Comparison of ENCODE assay signal across 31 cellular contexts in the genomic region with DNA sequence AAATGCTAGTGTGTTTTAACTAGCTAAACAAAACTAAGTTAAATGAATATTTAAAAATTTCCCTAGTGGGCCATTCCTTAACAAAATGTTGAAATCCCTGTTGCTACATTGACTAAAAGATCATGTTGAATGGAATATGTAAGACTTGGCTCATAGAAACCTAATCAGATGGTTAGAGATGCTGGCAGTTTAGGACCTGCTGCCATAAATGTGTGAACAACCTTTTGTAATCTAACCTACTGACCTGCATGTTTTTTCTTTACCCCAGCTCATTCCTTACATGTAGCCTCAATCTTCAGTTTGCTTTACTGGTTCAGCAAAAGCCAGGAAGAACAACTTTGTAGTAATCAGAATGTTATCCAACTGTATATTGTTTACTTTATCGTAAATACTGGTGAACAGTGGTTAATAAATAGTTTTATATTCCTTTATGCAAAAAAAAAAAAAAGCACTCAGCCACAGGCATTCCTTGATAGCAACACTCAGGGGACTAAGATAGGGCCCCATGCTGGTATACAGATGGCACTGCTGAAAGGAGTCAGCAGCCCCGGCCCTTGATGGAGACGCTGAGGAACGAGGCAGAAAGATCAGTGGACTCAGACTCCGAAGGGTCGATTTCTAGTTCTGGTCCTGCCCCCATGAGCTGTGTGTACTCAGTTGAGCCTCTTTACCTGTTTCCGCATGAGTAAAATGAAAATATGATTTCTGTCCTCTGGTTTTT.
"Had no signal": no experiment of that assay in that cellular context is flagged by ENCODE, and none has a peak within 500 bp of the region (broad histone marks: within the 10 kb centered on the region; RNA-seq: fewer than 3 reads in every experiment).

No MANE protein-coding gene starts in this region.

- ATAC-seq: activated naive CD4-positive, alpha-beta T cell treated with anti-CD3 and anti-CD28 coated beads, Interleukin-2, amount 50 U/mL, for 72 hours; activated T-helper 17 cell treated with anti-CD3 and anti-CD28 coated beads, Interleukin-2, amount 50 U/mL, for 72 hours; effector memory CD8-positive, alpha-beta T cell; natural killer cell; stimulated activated naive B cell treated with anti-CD40 and anti-IgM and Interleukin-4, amounts not matched to agents 10 μg/mL and 1 μg/mL and 100 μg/mL, for 72 hours had no signal

- H3K9me3 ChIP-seq: adrenal gland, colonic mucosa, esophagus squamous epithelium, left ventricle myocardium inferior, neutrophil, ovary, prostate gland, testis, vagina had no signal

- H3K27me3 Mint-ChIP-seq: activated B cell treated with CpG ODN at 0.5 μM for 24 hours; activated CD4-positive, alpha-beta T cell treated with anti-CD3 and anti-CD28 coated beads for 36 hours; activated T-cell treated with anti-CD3 and anti-CD28 coated beads, Interleukin-2, amount 50 U/mL, for 24 hours; activated T-helper 17 cell treated with anti-CD3 and anti-CD28 coated beads, Interleukin-2, amount 50 U/mL, for 72 hours; effector memory CD8-positive, alpha-beta T cell; stimulated activated naive B cell treated with anti-CD40 and anti-IgM and Interleukin-4, amounts not matched to agents 10 μg/mL and 1 μg/mL and 100 μg/mL, for 72 hours; type B pancreatic cell had no signal

- H3K27ac ChIP-seq: adrenal gland, colonic mucosa, esophagus squamous epithelium, ovary, testis, vagina had no signal

- H3K4me3 ChIP-seq: adrenal gland, colonic mucosa, dorsolateral prefrontal cortex, esophagus squamous epithelium, left ventricle myocardium inferior, ovary, prostate gland, testis, vagina had no signal

- DNase-seq: activated B cell treated with CpG ODN at 0.5 μM for 24 hours; activated CD4-positive, alpha-beta T cell treated with anti-CD3 and anti-CD28 coated beads for 36 hours; activated CD4-positive, alpha-beta T cell treated with anti-CD3 and anti-CD28 coated beads, Interleukin-2, amount 50 U/mL, for 4 hours; activated CD8-positive, alpha-beta memory T cell treated with anti-CD3 and anti-CD28 coated beads for 24 hours; activated CD8-positive, alpha-beta memory T cell treated with anti-CD3 and anti-CD28 coated beads, Interleukin-2, amount 50 U/mL, for 4 hours; activated T-cell treated with anti-CD3 and anti-CD28 coated beads, Interleukin-2, amount 50 U/mL, for 24 hours; adrenal gland; central memory CD4-positive, alpha-beta T cell; colonic mucosa; dorsolateral prefrontal cortex; effector memory CD8-positive, alpha-beta T cell; esophagus squamous epithelium; hippocampal formation; mammary epithelial cell; natural killer cell; ovary; right cardiac atrium; small intestine; stimulated activated CD4-positive, alpha-beta T cell treated with anti-CD3 and anti-CD28 coated beads, Interleukin-2, amount 100 ng/mL, for 48 hours; stimulated activated CD8-positive, alpha-beta memory T cell treated with anti-CD3 and anti-CD28 coated beads, Interleukin-4, amount 100 ng/mL, for 48 hours; stimulated activated naive B cell treated with anti-CD40 and anti-IgM and Interleukin-4, amounts not matched to agents 10 μg/mL and 1 μg/mL and 100 μg/mL, for 72 hours; T1000; testis had no signal

- H3K4me3 Mint-ChIP-seq: activated B cell treated with CpG ODN at 0.5 μM for 24 hours; activated CD4-positive, alpha-beta T cell treated with anti-CD3 and anti-CD28 coated beads for 36 hours; activated T-cell treated with anti-CD3 and anti-CD28 coated beads, Interleukin-2, amount 50 U/mL, for 24 hours; activated T-helper 17 cell treated with anti-CD3 and anti-CD28 coated beads, Interleukin-2, amount 50 U/mL, for 72 hours; effector memory CD8-positive, alpha-beta T cell; mesothelial cell of epicardium; natural killer cell; stimulated activated naive B cell treated with anti-CD40 and anti-IgM and Interleukin-4, amounts not matched to agents 10 μg/mL and 1 μg/mL and 100 μg/mL, for 72 hours; type B pancreatic cell had no signal

- H3K4me1 ChIP-seq: adrenal gland, colonic mucosa, prostate gland, testis, vagina had no signal

- H3K4me1 Mint-ChIP-seq: activated T-helper 17 cell treated with anti-CD3 and anti-CD28 coated beads, Interleukin-2, amount 50 U/mL, for 72 hours; mesothelial cell of epicardium had no signal

- H3K36me3 ChIP-seq: adrenal gland, colonic mucosa, esophagus squamous epithelium, neutrophil, ovary, prostate gland had no signal

- H3K27me3 ChIP-seq: adrenal gland, colonic mucosa, dorsolateral prefrontal cortex, esophagus squamous epithelium, neutrophil, ovary, testis, vagina had no signal

- H3K27ac Mint-ChIP-seq: activated B cell treated with CpG ODN at 0.5 μM for 24 hours; activated CD4-positive, alpha-beta T cell treated with anti-CD3 and anti-CD28 coated beads for 36 hours; activated T-cell treated with anti-CD3 and anti-CD28 coated beads, Interleukin-2, amount 50 U/mL, for 24 hours; mesothelial cell of epicardium; stimulated activated naive B cell treated with anti-CD40 and anti-IgM and Interleukin-4, amounts not matched to agents 10 μg/mL and 1 μg/mL and 100 μg/mL, for 72 hours; type B pancreatic cell had no signal

- H3K9me3 Mint-ChIP-seq: activated B cell treated with CpG ODN at 0.5 μM for 24 hours; activated T-helper 17 cell treated with anti-CD3 and anti-CD28 coated beads, Interleukin-2, amount 50 U/mL, for 72 hours; effector memory CD8-positive, alpha-beta T cell; mesothelial cell of epicardium; natural killer cell; type B pancreatic cell had no signal

- H3K36me3 Mint-ChIP-seq: mesothelial cell of epicardium, natural killer cell had no signal
